In genomic region chr10:69464801-69465401, GRCh38 we compare ENCODE assay signal across 9 cellular contexts. TPM values are rescaled to one million over a fixed set of nuclear protein-coding genes. Genes with fewer than 3 reads are reported as not detected.
DNase-seq lines count a peak whose midpoint lies in the region; ATAC-seq lines count a peak whose summit lies in the region.
"Had no signal": no experiment of that assay in that cellular context is flagged by ENCODE, and none has a peak within 500 bp of the region (broad histone marks: within the 10 kb centered on the region; RNA-seq: fewer than 3 reads in every experiment).

No MANE protein-coding gene starts in this region.

- no peaks in the 10 kb centered on the region for H3K27me3 ChIP-seq in CD4-positive, CD25-positive, alpha-beta regulatory T cell (ENCODE audit: control insufficient read depth, insufficient read depth, low read length)

- H3K4me1 ChIP-seq in CD4-positive, CD25-positive, alpha-beta regulatory T cell (ENCODE audit: control insufficient read depth, insufficient read depth, low read length, poor library complexity, severe bottlenecking): no peaks in the 10 kb centered on the region

- peaks cover 5% of the 10 kb centered on the region for H3K36me3 Mint-ChIP-seq in CD4-positive, CD25-positive, alpha-beta regulatory T cell

- H3K4me1 Mint-ChIP-seq in CD4-positive, CD25-positive, alpha-beta regulatory T cell: peaks cover 0 to 17% (median 6%) of the 10 kb centered on the region in 4 donors

- ATAC-seq in CD4-positive, CD25-positive, alpha-beta regulatory T cell (ENCODE audit: low read depth in 2 of 2): peak in 1 of 2 donors; percentile 43
- ATAC-seq in Right ventricle myocardium inferior: peak; percentile 51
- ATAC-seq in HG02973 (IDR thresholded peaks at IDR 0.05; ENCODE audit: unreplicated experiment): no peak

- no peaks in the 10 kb centered on the region for H3K9me3 ChIP-seq in CD4-positive, CD25-positive, alpha-beta regulatory T cell (ENCODE audit: control insufficient read depth in 2 of 2, low read length in 2 of 2)

- H3K27ac Mint-ChIP-seq in CD4-positive, CD25-positive, alpha-beta regulatory T cell: peak overlapping the region; percentile 3 to 84 (median 79)

- no peak overlapping the region for H3K27ac ChIP-seq in CD4-positive, CD25-positive, alpha-beta regulatory T cell (ENCODE audit: insufficient read depth, low read length, poor library complexity, severe bottlenecking)

- H3K36me3 ChIP-seq in CD4-positive, CD25-positive, alpha-beta regulatory T cell (ENCODE audit: control insufficient read depth, insufficient read depth, low read length): no peaks in the 10 kb centered on the region

- no peak overlapping the region for H3K4me3 ChIP-seq in CD4-positive, CD25-positive, alpha-beta regulatory T cell (ENCODE audit: low read depth, low read length)

- no peak overlapping the region for H3K4me3 Mint-ChIP-seq in CD4-positive, CD25-positive, alpha-beta regulatory T cell

- peak in 1 of 3 donors; percentile 44 for DNase-seq in CD4-positive, CD25-positive, alpha-beta regulatory T cell
- DNase-seq in NAMALWA (ENCODE audit: low spot score): peak; percentile 8
- DNase-seq in Right ventricle myocardium inferior (ENCODE audit: missing footprints): no peak
- peak; percentile 84 for DNase-seq in posterior vena cava (ENCODE audit: low spot score)
- DNase-seq in NCI-H2081 treated with DMSO at 0.1 percent for 48 hours (lab: John Stamatoyannopoulos, UW): no peak
- no peak for DNase-seq in NCI-H2029 treated with DMSO at 0.1 percent for 48 hours (lab: John Stamatoyannopoulos, UW)
- DNase-seq in 8988T: no peak
- DNase-seq: DND-41 had no signal

- no peaks in the 10 kb centered on the region for H3K9me3 Mint-ChIP-seq in CD4-positive, CD25-positive, alpha-beta regulatory T cell

- no peaks in the 10 kb centered on the region for H3K27me3 Mint-ChIP-seq in CD4-positive, CD25-positive, alpha-beta regulatory T cell

- intact Hi-C loops in Right ventricle myocardium inferior (cut with DNase I): loop anchor here (5.0 kb wide), 1 partner anchor 42 kb away; no protein-coding TSS in a partner anchor
- intact Hi-C loops in posterior vena cava (cut with DNase I): no loop called here

RNA-seq across cellular contexts. Expression of gene TSPAN15, which starts 13.6 kb away (rescaled TPM):
- 4.3 TPM for total RNA-seq in CD4-positive, CD25-positive, alpha-beta regulatory T cell
- polyA plus RNA-seq in CD4-positive, CD25-positive, alpha-beta regulatory T cell: 1 to 10 TPM; 1.5 to 6.0 (median 3.1) TPM
- total RNA-seq in Right ventricle myocardium inferior (11.8 TPM), posterior vena cava (10 to 100 TPM; 44.6 to 45.6 TPM)

RNA-seq across cellular contexts. Expression of gene TACR2, which starts 48.2 kb away (rescaled TPM):
- total RNA-seq in CD4-positive, CD25-positive, alpha-beta regulatory T cell: not detected
- polyA plus RNA-seq in CD4-positive, CD25-positive, alpha-beta regulatory T cell: under 1 TPM in 2 of 4 donors, not detected in 2; 0.13 to 0.14 TPM
- total RNA-seq in Right ventricle myocardium inferior: 0.19 TPM
- 1 to 10 TPM in 1 of 2 donors, under 1 TPM in 1; 0.71 to 3.0 TPM for total RNA-seq in posterior vena cava

Comparison
In these comparisons a context has a peak if more than half of its experiments do, and no peak if none do; other contexts are left out.
1. DNase-seq: peak in NAMALWA (single experiment) and posterior vena cava (single experiment); none in Right ventricle myocardium inferior (single experiment), NCI-H2081 treated with DMSO at 0.1 percent for 48 hours (single experiment), NCI-H2029 treated with DMSO at 0.1 percent for 48 hours (single experiment) and 8988T (single experiment).